Comparison of ENCODE assay signal across 21 cellular contexts in the genomic region with DNA sequence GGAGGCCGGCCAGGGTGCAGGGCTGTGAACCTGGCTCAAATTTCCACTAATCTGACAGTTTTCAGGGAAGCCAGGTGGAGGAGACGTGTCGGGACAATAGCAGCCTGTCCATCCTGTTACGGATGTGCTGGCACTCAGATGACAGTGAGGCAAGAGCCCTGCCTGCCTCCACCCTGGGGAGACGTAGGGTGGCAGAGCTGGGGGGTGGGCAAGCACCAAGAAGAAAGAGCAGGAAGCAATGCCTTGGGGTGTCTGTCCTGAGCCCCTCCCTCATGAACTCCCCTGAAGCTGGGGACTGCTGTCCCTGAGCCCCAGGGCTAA. TPM values are rescaled to one million over a fixed set of nuclear protein-coding genes. Genes with fewer than 3 reads are reported as not detected.
DNase-seq lines count a peak whose midpoint lies in the region; ATAC-seq and TF ChIP-seq lines count a peak whose summit lies in the region.
"Had no signal": no experiment of that assay in that cellular context is flagged by ENCODE, and none has a peak within 500 bp of the region (broad histone marks: within the 10 kb centered on the region; RNA-seq: fewer than 3 reads in every experiment).

No MANE protein-coding gene starts in this region.

- no peak overlapping the region for H3K4me3 ChIP-seq in Panc1 (ENCODE audit: low read depth in 2 of 2, low read length in 2 of 2)
- H3K4me3 ChIP-seq: A549; BLaER1 treated with 17β-estradiol and CSF1 and Interleukin-3, amounts not matched to agents 10 nM and 100 nM had no signal

- CTCF ChIA-PET in Panc1 (lab: Charles Lee), result no interaction called here

- H3K27me3 Mint-ChIP-seq in immature natural killer cell (ENCODE audit: low read depth in 3 of 3), result peaks cover 4 to 14% (median 4%) of the 10 kb centered on the region in 3 donors

- intact Hi-C loops in Panc1 (cut with micrococcal nuclease; ENCODE audit: unreplicated experiment), result no loop called here

- no peaks in the 10 kb centered on the region for H3K36me3 ChIP-seq in Panc1 (ENCODE audit: control insufficient read depth, insufficient read depth, low read length)
- H3K36me3 ChIP-seq: BLaER1 treated with 17β-estradiol and CSF1 and Interleukin-3, amounts not matched to agents 10 nM and 100 nM had no signal

- H3K27ac Mint-ChIP-seq in immature natural killer cell, result no peak overlapping the region
- H3K27ac Mint-ChIP-seq: CD8-positive, alpha-beta T cell; HFFc6 had no signal

- no peak for TF ChIP-seq CTCF in Panc1 (IDR thresholded peaks at IDR 0.05)

- BruUV-seq in Panc1 (replicated peaks; lab: Mats Ljungman, UMichigan), result no TSS peak

- H3K9me3 Mint-ChIP-seq in immature natural killer cell, result peaks cover 0 to 2% (median 0%) of the 10 kb centered on the region in 6 donors

- no peaks in the 10 kb centered on the region for H3K9me3 ChIP-seq in Panc1 (ENCODE audit: control insufficient read depth, insufficient read depth, low read depth, low read length)
- H3K9me3 ChIP-seq: A549 had no signal

- DNase-seq in AG08396 (ENCODE audit: low spot score) (peak; percentile 1), Panc1 (ENCODE audit: low read depth, low spot score) (no peak), mucosa of gallbladder (ENCODE audit: low spot score) (peak; percentile 4), iPS-NIHi11 (ENCODE audit: low spot score) (no peak), immature natural killer cell (no peak)
- DNase-seq: Calu3, EL, HFFc6, KG1, NCI-H1436, NCI-H1930, NCI-H226, NCI-H524, NCI-H82, OCI-M1, RPMI8226 had no signal

- H3K36me3 Mint-ChIP-seq in immature natural killer cell, result no peaks in the 10 kb centered on the region
- H3K36me3 Mint-ChIP-seq: CD8-positive, alpha-beta T cell had no signal

- H3K27ac ChIP-seq in Panc1 (ENCODE audit: low read length), result no peak overlapping the region
- H3K27ac ChIP-seq: A549; BLaER1 treated with 17β-estradiol and CSF1 and Interleukin-3, amounts not matched to agents 10 nM and 100 nM had no signal

- no peaks in the 10 kb centered on the region for H3K4me1 ChIP-seq in Panc1 (ENCODE audit: control insufficient read depth, insufficient read depth, low read length)
- H3K4me1 ChIP-seq: A549; BLaER1 treated with 17β-estradiol and CSF1 and Interleukin-3, amounts not matched to agents 10 nM and 100 nM had no signal

- H3K4me3 Mint-ChIP-seq in immature natural killer cell, result no peak overlapping the region
- H3K4me3 Mint-ChIP-seq: CD8-positive, alpha-beta T cell; HFFc6 had no signal

- ATAC-seq in Panc1 (0 out of 2 replicates have a peak, but pooled peaks have one; percentile 17), esophagus mucosa (peak; percentile 81), HG02610 (IDR thresholded peaks at IDR 0.05; ENCODE audit: unreplicated experiment) (no peak)
- ATAC-seq: CD8-positive, alpha-beta T cell had no signal

- H3K4me1 Mint-ChIP-seq in immature natural killer cell, result no peaks in the 10 kb centered on the region

- in situ Hi-C loops in Panc1 (cut with HindIII; ENCODE audit: low pct_unique_long_range_greater_than_20kb, low sequenced_read_pairs), result no loop called here

- H3K27me3 ChIP-seq in Panc1 (ENCODE audit: control insufficient read depth, insufficient read depth, low read length), result peaks cover 39% of the 10 kb centered on the region
- H3K27me3 ChIP-seq: BLaER1 treated with 17β-estradiol and CSF1 and Interleukin-3, amounts not matched to agents 10 nM and 100 nM had no signal

- POLR2A ChIA-PET in Panc1 (lab: Charles Lee), result no interaction called here

RNA-seq across cellular contexts. Expression of gene TRIM29, which starts 10.0 kb away (rescaled TPM):
- total RNA-seq in Panc1 (2021; ENCODE audit: unreplicated experiment) (0.64 TPM), esophagus mucosa (1,294 TPM), mucosa of gallbladder (13.5 TPM)
- 1.1 TPM for polyA plus RNA-seq in Panc1 (2012; ENCODE audit: insufficient read length)
- polyA plus RNA-seq in immature natural killer cell, result not detected
- total RNA-seq: CD8-positive, alpha-beta T cell had no signal

Comparison
In these comparisons a context has a peak if more than half of its experiments do, and no peak if none do; other contexts are left out.
1. DNase-seq: peak in AG08396 (single experiment) and mucosa of gallbladder (single experiment); none in Panc1 (single experiment), iPS-NIHi11 (single experiment) and immature natural killer cell (0 of 3).
2. RNA of gene TRIM29, which starts 10.0 kb away (total RNA-seq): 1,294 TPM in esophagus mucosa (single experiment); 13.5 TPM in mucosa of gallbladder (single experiment) and 0.64 TPM in Panc1 (single experiment); every median in the first group is over 10 times any median in the second.